1 cellular context compared by ENCODE assay signal in the genomic region with DNA sequence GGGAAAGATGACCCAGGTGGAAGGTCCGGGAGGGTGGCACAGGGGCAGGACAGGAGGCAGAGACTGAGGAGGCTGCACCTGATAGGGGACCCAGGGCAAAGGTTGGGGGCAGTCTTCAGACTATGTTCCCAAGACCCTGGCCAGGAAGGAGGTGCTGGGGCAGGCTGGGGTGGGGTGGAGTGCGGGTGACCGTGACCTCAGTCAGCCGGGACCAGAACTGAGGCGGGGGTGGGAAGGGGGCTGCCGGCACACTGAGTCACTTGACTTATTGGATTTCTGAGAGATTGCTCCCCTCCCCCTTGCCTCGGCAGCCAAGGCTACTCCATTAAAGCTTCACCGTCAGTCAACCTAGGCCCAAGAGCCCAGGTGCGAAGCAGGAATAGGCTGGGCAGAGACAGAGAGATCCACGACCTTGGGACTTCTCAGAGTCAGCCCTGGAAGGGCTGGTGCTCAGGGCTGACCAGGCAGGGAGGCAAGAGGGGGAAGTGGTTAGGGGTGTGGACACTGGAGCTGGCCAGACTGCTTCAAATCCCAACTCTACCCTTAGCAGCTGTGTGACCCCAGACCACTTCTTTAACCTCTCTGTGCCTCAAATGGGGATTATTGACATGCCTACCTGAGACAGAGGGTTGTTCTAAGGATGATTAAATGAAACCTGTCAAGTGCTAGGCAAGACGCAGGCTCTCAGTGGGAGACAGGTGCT.
TF ChIP-seq lines count a peak whose summit lies in the region.

No MANE protein-coding gene starts in this region.

TF ChIP-seq in H1, 55 proteins besides CTCF, POLR2A, EP300 and RAD21:
- TF ChIP-seq TAF7 (optimal IDR thresholded peaks at IDR 0.05; ENCODE audit: borderline replicate concordance, low read depth, low read length), result no peak
